ENCODE assay signal across 15 cellular contexts in genomic region chr1:194355488-194356106, GRCh38.
A peak's percentile ranks its signal among the peaks of the same experiment; 100 is the strongest.
DNase-seq lines count a peak whose midpoint lies in the region; ATAC-seq and TF ChIP-seq lines count a peak whose summit lies in the region.
"Had no signal": no experiment of that assay in that cellular context is flagged by ENCODE, and none has a peak within 500 bp of the region (broad histone marks: within the 10 kb centered on the region; RNA-seq: fewer than 3 reads in every experiment).

No MANE protein-coding gene starts in this region.

- H3K4me1 ChIP-seq in upper lobe of right lung (no peaks in the 10 kb centered on the region), heart left ventricle (no peaks in the 10 kb centered on the region)
- H3K4me1 ChIP-seq: BLaER1 treated with 17β-estradiol and CSF1 and Interleukin-3, amounts not matched to agents 10 nM and 100 nM had no signal

- TF ChIP-seq POLR2A in heart left ventricle (IDR thresholded peaks at IDR 0.05), result no peak

- H3K27me3 ChIP-seq in upper lobe of right lung (no peaks in the 10 kb centered on the region), heart left ventricle (no peaks in the 10 kb centered on the region)
- H3K27me3 ChIP-seq: BLaER1 treated with 17β-estradiol and CSF1 and Interleukin-3, amounts not matched to agents 10 nM and 100 nM had no signal

- H3K4me3 ChIP-seq in upper lobe of right lung (no peak overlapping the region), heart left ventricle (no peak overlapping the region)
- H3K4me3 ChIP-seq: BLaER1 treated with 17β-estradiol and CSF1 and Interleukin-3, amounts not matched to agents 10 nM and 100 nM had no signal

- WGBS in heart left ventricle, 4 donors, result 79 to 86% (median 84%) methylated on average over 12 of the region's 12 CpGs

- no peaks in the 10 kb centered on the region for H3K36me3 ChIP-seq in upper lobe of right lung
- no peaks in the 10 kb centered on the region for H3K36me3 ChIP-seq in heart left ventricle
- H3K36me3 ChIP-seq: BLaER1 treated with 17β-estradiol and CSF1 and Interleukin-3, amounts not matched to agents 10 nM and 100 nM had no signal

- DNase-seq in UCSD-AML1 (lab: John Stamatoyannopoulos, UW; ENCODE audit: unreplicated experiment), result peak; percentile 0
- peak; percentile 39 for DNase-seq in upper lobe of right lung
- DNase-seq in heart left ventricle, result no peak
- no peak for DNase-seq in HUDEP-2 (lab: John Stamatoyannopoulos, UW; ENCODE audit: unreplicated experiment in 76 of 76)
- DNase-seq in NCI-H187 (lab: John Stamatoyannopoulos, UW), result no peak
- DNase-seq: Calu3; CD8-positive, alpha-beta T cell; DMS79 treated with DMSO at 0.1 percent for 48 hours; GF-D8; H9; KBM-7 had no signal

- ATAC-seq in GM18867 (IDR thresholded peaks at IDR 0.05; ENCODE audit: unreplicated experiment) (peak; percentile 76), HG02571 (IDR thresholded peaks at IDR 0.05; ENCODE audit: unreplicated experiment) (peak; percentile 55), upper lobe of right lung (no peak), heart left ventricle (no peak)
- ATAC-seq: CD8-positive, alpha-beta T cell had no signal

- no peak overlapping the region for H3K27ac ChIP-seq in upper lobe of right lung
- no peak overlapping the region for H3K27ac ChIP-seq in heart left ventricle
- H3K27ac ChIP-seq: BLaER1 treated with 17β-estradiol and CSF1 and Interleukin-3, amounts not matched to agents 10 nM and 100 nM; HL-60 had no signal

- intact Hi-C loops in upper lobe of right lung (cut with DNase I) (no loop called here), heart left ventricle (cut with DNase I) (no loop called here)

- H3K9me3 ChIP-seq in upper lobe of right lung (no peaks in the 10 kb centered on the region), heart left ventricle (no peaks in the 10 kb centered on the region)

- TF ChIP-seq CTCF in upper lobe of right lung (IDR thresholded peaks at IDR 0.05), result no peak
- TF ChIP-seq CTCF in heart left ventricle (IDR thresholded peaks at IDR 0.05), result no peak

Comparison
In these comparisons a context has a peak if more than half of its experiments do, and no peak if none do; other contexts are left out.
1. ATAC-seq: peak in GM18867 (single experiment) and HG02571 (single experiment); none in upper lobe of right lung (single experiment) and heart left ventricle (0 of 4).
2. DNase-seq: peak in UCSD-AML1 (single experiment) and upper lobe of right lung (single experiment); none in heart left ventricle (0 of 5), HUDEP-2 (0 of 76) and NCI-H187 (0 of 2).